In the genomic region with DNA sequence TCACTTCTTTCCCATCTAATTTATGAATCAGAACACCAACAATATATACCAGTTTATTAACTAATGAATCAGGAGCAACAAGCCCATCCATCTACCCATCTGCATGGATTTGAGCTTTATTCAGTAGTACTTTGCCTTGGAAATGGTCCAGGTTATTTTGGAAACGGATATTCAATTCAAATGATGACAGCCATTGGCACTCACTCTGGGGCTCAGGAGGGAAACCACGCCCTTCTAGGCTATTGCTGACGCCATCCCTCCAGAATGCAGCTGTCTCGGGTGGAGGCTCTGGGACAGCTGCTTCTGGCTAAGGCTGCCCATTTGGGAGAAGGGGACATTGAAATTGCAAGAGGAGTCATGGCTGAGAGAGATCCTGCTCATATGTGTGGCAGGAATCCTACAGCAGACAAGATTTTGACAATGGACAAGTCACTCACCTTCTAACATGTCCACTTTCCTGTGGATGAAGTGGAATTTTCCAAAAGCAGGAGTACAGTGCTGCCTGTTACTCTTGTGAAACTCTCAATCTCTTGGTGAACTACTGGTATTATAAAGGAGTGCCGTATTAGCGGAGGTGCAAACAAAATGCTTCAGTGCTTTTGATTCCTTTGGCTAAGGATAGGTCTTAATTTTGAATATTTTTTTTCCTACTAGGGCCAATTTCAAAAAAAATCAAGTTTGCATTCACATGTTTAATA, we compare ENCODE assay signal across 7 cellular contexts. TPM values are rescaled to one million over a fixed set of nuclear protein-coding genes. Genes with fewer than 3 reads are reported as not detected.
DNase-seq lines count a peak whose midpoint lies in the region; ATAC-seq and TF ChIP-seq lines count a peak whose summit lies in the region.

No MANE protein-coding gene starts in this region.

- no peak overlapping the region for H3K4me3 ChIP-seq in astrocyte of the spinal cord (ENCODE audit: low read depth, low read length)

- H3K4me1 Mint-ChIP-seq in type B pancreatic cell (ENCODE audit: unreplicated experiment): peaks cover 33% of the 10 kb centered on the region

- no peaks in the 10 kb centered on the region for H3K27me3 Mint-ChIP-seq in type B pancreatic cell

- no peak for ATAC-seq in HG02678 (IDR thresholded peaks at IDR 0.05; ENCODE audit: unreplicated experiment)

- TF ChIP-seq CTCF in astrocyte of the spinal cord (IDR thresholded peaks at IDR 0.05; ENCODE audit: low read depth, low read length): no peak
- no peak for TF ChIP-seq CTCF in type B pancreatic cell (conservative IDR thresholded peaks at IDR 0.05)

- in situ Hi-C loops in astrocyte of the spinal cord (cut with HindIII; ENCODE audit: low sequenced_read_pairs): no loop called here

- DNase-seq in HuH-7 (ENCODE audit: low spot score) (peak; percentile 62), astrocyte of the spinal cord (ENCODE audit: low read depth, low spot score) (peak; percentile 85), kidney tubule cell (ENCODE audit: low spot score) (peak; percentile 86), type B pancreatic cell (ENCODE audit: extremely low spot score, unreplicated experiment) (no peak), NCI-H2107 (lab: John Stamatoyannopoulos, UW) (no peak)
- DNase-seq in stimulated activated CD4-positive, alpha-beta T cell treated with anti-CD3 and anti-CD28 coated beads, Interleukin-1b, Interleukin-23, amount 100 ng/mL, for 48 hours: no peak

- no peaks in the 10 kb centered on the region for H3K36me3 Mint-ChIP-seq in type B pancreatic cell

- H3K27ac Mint-ChIP-seq in type B pancreatic cell: peak overlapping the region; percentile 85

- H3K9me3 Mint-ChIP-seq in type B pancreatic cell: no peaks in the 10 kb centered on the region

- peak overlapping the region; percentile 20 for H3K4me3 Mint-ChIP-seq in type B pancreatic cell

RNA-seq across cellular contexts. Expression of a gene that starts 29.3 kb away (rescaled TPM):
- total RNA-seq in type B pancreatic cell (ENCODE audit: low replicate concordance): 49.2 and 54.7 TPM in 2 replicates

Comparison
In these comparisons a context has a peak if more than half of its experiments do, and no peak if none do; other contexts are left out.
1. DNase-seq: peak in HuH-7 (single experiment), astrocyte of the spinal cord (single experiment) and kidney tubule cell (single experiment); none in type B pancreatic cell (single experiment), NCI-H2107 (single experiment) and stimulated activated CD4-positive, alpha-beta T cell treated with anti-CD3 and anti-CD28 coated beads, Interleukin-1b, Interleukin-23, amount 100 ng/mL, for 48 hours (single experiment).